In genomic region chr6:119661628-119662027, GRCh38 we compare ENCODE assay signal across 21 cellular contexts.
"Had no signal": no experiment of that assay in that cellular context is flagged by ENCODE, and none has a peak within 500 bp of the region (broad histone marks: within the 10 kb centered on the region; RNA-seq: fewer than 3 reads in every experiment).

No MANE protein-coding gene starts in this region.

- H3K27ac ChIP-seq: brain microvascular endothelial cell, SJCRH30 had no signal

- H3K36me3 ChIP-seq: brain microvascular endothelial cell, SJCRH30 had no signal

- H3K9me3 ChIP-seq: SJCRH30, SK-N-SH had no signal

- H3K27me3 ChIP-seq: brain microvascular endothelial cell, SJCRH30 had no signal

- H3K9ac ChIP-seq: SK-N-SH had no signal

- H3K4me2 ChIP-seq: SK-N-SH had no signal

- ATAC-seq: activated CD4-positive, CD25-positive, alpha-beta regulatory T cell treated with anti-CD3 and anti-CD28 coated beads, Interleukin-2, amount 50 U/mL, for 24 hours; activated CD8-positive, alpha-beta T cell treated with anti-CD3 and anti-CD28 coated beads for 36 hours; activated T-cell treated with anti-CD3 and anti-CD28 coated beads, Interleukin-2, amount 50 U/mL, for 72 hours; Right ventricle myocardium inferior had no signal

- H3K4me3 ChIP-seq: SJCRH30 had no signal

- DNase-seq: activated CD4-positive, alpha-beta T cell treated with anti-CD3 and anti-CD28 coated beads for 4 hours; activated CD8-positive, alpha-beta memory T cell treated with anti-CD3 and anti-CD28 coated beads, Interleukin-2, amount 50 U/mL, for 4 hours; activated CD8-positive, alpha-beta T cell treated with anti-CD3 and anti-CD28 coated beads for 36 hours; activated gamma-delta T cell treated with Interleukin-2 at 50 U/mL for 16 hours; activated naive CD4-positive, alpha-beta T cell treated with anti-CD3 and anti-CD28 coated beads, Interleukin-2, amount 10 ng/mL, durations not matched to agents 7 days and 5 days; activated naive CD8-positive, alpha-beta T cell treated with anti-CD3 and anti-CD28 coated beads for 36 hours; activated T-cell treated with anti-CD3 and anti-CD28 coated beads, Interleukin-2, amount 50 U/mL, for 72 hours; brain microvascular endothelial cell; cerebellar nuclear complex; MM.1S; NCI-H1105; NCI-H1436; NCI-H1694 treated with DMSO at 0.1 percent for 48 hours; NCI-H2029 treated with DMSO at 0.1 percent for 48 hours; NCI-H345; NCI-H510A; SJCRH30; SK-N-SH; SW 1271 had no signal

- H3K4me1 ChIP-seq: SJCRH30 had no signal
